In the genomic region with DNA sequence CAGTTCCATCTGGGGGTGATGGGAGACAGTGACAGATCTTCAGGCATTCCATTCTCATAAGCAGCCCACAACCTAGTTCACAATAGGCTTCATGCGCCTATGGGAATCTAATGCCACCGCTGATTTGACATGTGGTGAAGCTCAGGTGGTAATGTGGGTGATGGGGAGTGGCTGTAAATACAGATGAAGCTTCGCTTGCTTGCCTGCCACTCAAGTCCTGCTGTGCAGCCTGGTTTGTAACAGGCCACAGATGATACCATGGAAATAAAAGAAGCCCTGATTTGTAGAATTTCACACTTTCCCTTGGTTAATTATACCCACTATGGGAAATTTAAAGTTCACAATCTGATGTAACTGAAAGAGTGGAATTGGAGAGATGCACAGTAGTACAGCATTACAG, we compare ENCODE assay signal across 3 cellular contexts.
TF ChIP-seq lines count a peak whose summit lies in the region.

No MANE protein-coding gene starts in this region.

TF ChIP-seq in HEK293, 187 proteins besides CTCF, POLR2A, EP300 and RAD21:
- TF ChIP-seq, protein P1, sequence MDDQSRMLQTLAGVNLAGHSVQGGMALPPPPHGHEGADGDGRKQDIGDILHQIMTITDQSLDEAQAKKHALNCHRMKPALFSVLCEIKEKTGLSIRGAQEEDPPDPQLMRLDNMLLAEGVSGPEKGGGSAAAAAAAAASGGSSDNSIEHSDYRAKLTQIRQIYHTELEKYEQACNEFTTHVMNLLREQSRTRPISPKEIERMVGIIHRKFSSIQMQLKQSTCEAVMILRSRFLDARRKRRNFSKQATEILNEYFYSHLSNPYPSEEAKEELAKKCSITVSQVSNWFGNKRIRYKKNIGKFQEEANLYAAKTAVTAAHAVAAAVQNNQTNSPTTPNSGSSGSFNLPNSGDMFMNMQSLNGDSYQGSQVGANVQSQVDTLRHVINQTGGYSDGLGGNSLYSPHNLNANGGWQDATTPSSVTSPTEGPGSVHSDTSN (CRISPR knock-in tag; IDR thresholded peaks at IDR 0.05): no peak
- TF ChIP-seq ZNF610 (tag by site-specific recombination; IDR thresholded peaks at IDR 0.05; ENCODE audit: borderline replicate concordance): peak; percentile 90; the same call in 1 of the 2 replicates
TF ChIP-seq in HEK293: peak in this region for 1.

TF ChIP-seq in GM12878, 131 proteins besides CTCF, POLR2A, EP300 and RAD21:
- TF ChIP-seq, protein P2, sequence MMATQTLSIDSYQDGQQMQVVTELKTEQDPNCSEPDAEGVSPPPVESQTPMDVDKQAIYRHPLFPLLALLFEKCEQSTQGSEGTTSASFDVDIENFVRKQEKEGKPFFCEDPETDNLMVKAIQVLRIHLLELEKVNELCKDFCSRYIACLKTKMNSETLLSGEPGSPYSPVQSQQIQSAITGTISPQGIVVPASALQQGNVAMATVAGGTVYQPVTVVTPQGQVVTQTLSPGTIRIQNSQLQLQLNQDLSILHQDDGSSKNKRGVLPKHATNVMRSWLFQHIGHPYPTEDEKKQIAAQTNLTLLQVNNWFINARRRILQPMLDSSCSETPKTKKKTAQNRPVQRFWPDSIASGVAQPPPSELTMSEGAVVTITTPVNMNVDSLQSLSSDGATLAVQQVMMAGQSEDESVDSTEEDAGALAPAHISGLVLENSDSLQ (IDR thresholded peaks at IDR 0.05): peak; percentile 65; the same call in 1 of the 2 replicates
- TF ChIP-seq, protein P3, sequence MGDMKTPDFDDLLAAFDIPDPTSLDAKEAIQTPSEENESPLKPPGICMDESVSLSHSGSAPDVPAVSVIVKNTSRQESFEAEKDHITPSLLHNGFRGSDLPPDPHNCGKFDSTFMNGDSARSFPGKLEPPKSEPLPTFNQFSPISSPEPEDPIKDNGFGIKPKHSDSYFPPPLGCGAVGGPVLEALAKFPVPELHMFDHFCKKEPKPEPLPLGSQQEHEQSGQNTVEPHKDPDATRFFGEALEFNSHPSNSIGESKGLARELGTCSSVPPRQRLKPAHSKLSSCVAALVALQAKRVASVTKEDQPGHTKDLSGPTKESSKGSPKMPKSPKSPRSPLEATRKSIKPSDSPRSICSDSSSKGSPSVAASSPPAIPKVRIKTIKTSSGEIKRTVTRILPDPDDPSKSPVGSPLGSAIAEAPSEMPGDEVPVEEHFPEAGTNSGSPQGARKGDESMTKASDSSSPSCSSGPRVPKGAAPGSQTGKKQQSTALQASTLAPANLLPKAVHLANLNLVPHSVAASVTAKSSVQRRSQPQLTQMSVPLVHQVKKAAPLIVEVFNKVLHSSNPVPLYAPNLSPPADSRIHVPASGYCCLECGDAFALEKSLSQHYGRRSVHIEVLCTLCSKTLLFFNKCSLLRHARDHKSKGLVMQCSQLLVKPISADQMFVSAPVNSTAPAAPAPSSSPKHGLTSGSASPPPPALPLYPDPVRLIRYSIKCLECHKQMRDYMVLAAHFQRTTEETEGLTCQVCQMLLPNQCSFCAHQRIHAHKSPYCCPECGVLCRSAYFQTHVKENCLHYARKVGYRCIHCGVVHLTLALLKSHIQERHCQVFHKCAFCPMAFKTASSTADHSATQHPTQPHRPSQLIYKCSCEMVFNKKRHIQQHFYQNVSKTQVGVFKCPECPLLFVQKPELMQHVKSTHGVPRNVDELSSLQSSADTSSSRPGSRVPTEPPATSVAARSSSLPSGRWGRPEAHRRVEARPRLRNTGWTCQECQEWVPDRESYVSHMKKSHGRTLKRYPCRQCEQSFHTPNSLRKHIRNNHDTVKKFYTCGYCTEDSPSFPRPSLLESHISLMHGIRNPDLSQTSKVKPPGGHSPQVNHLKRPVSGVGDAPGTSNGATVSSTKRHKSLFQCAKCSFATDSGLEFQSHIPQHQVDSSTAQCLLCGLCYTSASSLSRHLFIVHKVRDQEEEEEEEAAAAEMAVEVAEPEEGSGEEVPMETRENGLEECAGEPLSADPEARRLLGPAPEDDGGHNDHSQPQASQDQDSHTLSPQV (IDR thresholded peaks at IDR 0.05): no peak

TF ChIP-seq in neural cell, 6 proteins besides CTCF, POLR2A, EP300 and RAD21:
- TF ChIP-seq POLR2AphosphoS5 (IDR thresholded peaks at IDR 0.05) (peak; percentile 10), TAF1 (IDR thresholded peaks at IDR 0.05; ENCODE audit: low read depth) (no peak)
